In genomic region chr10:43845121-43845520, GRCh38 we compare ENCODE assay signal across 23 cellular contexts.
DNase-seq lines count a peak whose midpoint lies in the region; ATAC-seq and TF ChIP-seq lines count a peak whose summit lies in the region.
"Had no signal": no experiment of that assay in that cellular context is flagged by ENCODE, and none has a peak within 500 bp of the region (broad histone marks: within the 10 kb centered on the region; RNA-seq: fewer than 3 reads in every experiment).

No MANE protein-coding gene starts in this region.

- peak overlapping the region; percentile 69 to 96 for H2BK12ac ChIP-seq in mesenchymal stem cell (ENCODE audit: low read length in 2 of 2)

- no peak overlapping the region for H3K4me2 ChIP-seq in mesenchymal stem cell (ENCODE audit: low read length, poor library complexity, severe bottlenecking)

- no peaks in the 10 kb centered on the region for H3K27me3 Mint-ChIP-seq in activated T-helper 17 cell treated with anti-CD3 and anti-CD28 coated beads, Interleukin-2, amount 50 U/mL, for 72 hours

- H3K4me1 ChIP-seq in right cardiac atrium (ENCODE audit: control insufficient read depth, insufficient read depth, low read length) (peaks cover 8% of the 10 kb centered on the region), mesenchymal stem cell (ENCODE audit: control insufficient read depth, insufficient read depth, low read depth, low read length) (peaks cover 6% of the 10 kb centered on the region), vagina (peaks cover 45% of the 10 kb centered on the region)
- H3K4me1 ChIP-seq in effector memory CD4-positive, alpha-beta T cell (ENCODE audit: control insufficient read depth, insufficient read depth, low read length, poor library complexity, severe bottlenecking), result no peaks in the 10 kb centered on the region
- H3K4me1 ChIP-seq: body of pancreas had no signal

- H2BK120ac ChIP-seq in mesenchymal stem cell (ENCODE audit: low read depth, low read length), result peak overlapping the region; percentile 50

- peak overlapping the region; percentile 20 for H3K27ac Mint-ChIP-seq in activated T-helper 17 cell treated with anti-CD3 and anti-CD28 coated beads, Interleukin-2, amount 50 U/mL, for 72 hours
- H3K27ac Mint-ChIP-seq: activated B cell treated with CpG ODN at 0.5 μM for 24 hours; dendritic cell treated with granulocyte-macrophage colony-stimulating factor and Interleukin-4, amounts not matched to agents 40 ng/mL and 50 ng/mL, for 4 days had no signal

- no peak overlapping the region for H3K23ac ChIP-seq in mesenchymal stem cell (ENCODE audit: low read length in 2 of 2)

- 91% methylated on average over 5 of the region's 5 CpGs for WGBS in right cardiac atrium
- 39% methylated on average over 2 of the region's 5 CpGs for WGBS in mesenchymal stem cell

- H3K4ac ChIP-seq in mesenchymal stem cell (ENCODE audit: low read depth in 1 of 2, low read length in 2 of 2), result peak overlapping the region in 1 of 2 experiments; percentile 86

- no peaks in the 10 kb centered on the region for H3K9me3 Mint-ChIP-seq in activated T-helper 17 cell treated with anti-CD3 and anti-CD28 coated beads, Interleukin-2, amount 50 U/mL, for 72 hours
- H3K9me3 Mint-ChIP-seq: activated B cell treated with CpG ODN at 0.5 μM for 24 hours; dendritic cell treated with granulocyte-macrophage colony-stimulating factor and Interleukin-4, amounts not matched to agents 40 ng/mL and 50 ng/mL, for 4 days had no signal

- H3K9ac ChIP-seq in mesenchymal stem cell (ENCODE audit: low read length), result no peak overlapping the region

- no peak overlapping the region for H2BK15ac ChIP-seq in mesenchymal stem cell (ENCODE audit: low read depth, poor library complexity, severe bottlenecking)

- peak overlapping the region; percentile 82 for H3K4me3 Mint-ChIP-seq in activated T-helper 17 cell treated with anti-CD3 and anti-CD28 coated beads, Interleukin-2, amount 50 U/mL, for 72 hours
- H3K4me3 Mint-ChIP-seq: activated B cell treated with CpG ODN at 0.5 μM for 24 hours; dendritic cell treated with granulocyte-macrophage colony-stimulating factor and Interleukin-4, amounts not matched to agents 40 ng/mL and 50 ng/mL, for 4 days had no signal

- H3K4me3 ChIP-seq in right cardiac atrium (ENCODE audit: low read length) (no peak overlapping the region), mesenchymal stem cell (ENCODE audit: insufficient read depth in 1 of 2, low read depth in 1 of 2, low read length in 2 of 2) (no peak overlapping the region), vagina (no peak overlapping the region)
- H3K4me3 ChIP-seq in effector memory CD4-positive, alpha-beta T cell (ENCODE audit: insufficient read depth, low read depth, low read length, poor library complexity, severe bottlenecking), result no peak overlapping the region
- H3K4me3 ChIP-seq: body of pancreas, GM12878 had no signal

- intact Hi-C loops in cardiac septum (cut with DNase I), result no loop called here
- intact Hi-C loops in right cardiac atrium (cut with DNase I), result no loop called here
- intact Hi-C loops in vagina (cut with DNase I), result no loop called here

- H3K79me1 ChIP-seq in mesenchymal stem cell (replicated peaks; ENCODE audit: low read length, poor library complexity, severe bottlenecking), result no peaks in the 10 kb centered on the region

- peak overlapping the region; percentile 9 to 86 for H3K18ac ChIP-seq in mesenchymal stem cell (ENCODE audit: low read depth in 1 of 2, low read length in 2 of 2)

- H2AFZ ChIP-seq in mesenchymal stem cell (ENCODE audit: low read depth, low read length), result no peak overlapping the region

- peak overlapping the region; percentile 4 for H4K8ac ChIP-seq in mesenchymal stem cell (ENCODE audit: low read length)

- no peak for TF ChIP-seq POLR2A in vagina (IDR thresholded peaks at IDR 0.05)

- peak; percentile 76 for DNase-seq in cardiac septum (ENCODE audit: low spot score)
- DNase-seq in right cardiac atrium, result no peak
- no peak for DNase-seq in mesenchymal stem cell
- DNase-seq in vagina (ENCODE audit: extremely low spot score in 2 of 2), result no peak
- no peak for DNase-seq in C1 segment of cervical spinal cord (lab: John Stamatoyannopoulos, UW)
- no peak for DNase-seq in effector memory CD4-positive, alpha-beta T cell
- DNase-seq: activated B cell treated with CpG ODN at 0.5 μM for 24 hours; activated gamma-delta T cell treated with Interleukin-2 at 50 U/mL for 16 hours; body of pancreas; GDM1; mesendoderm; MV-4-11; NCI-H1930; NCI-H446; NK-92 treated with Interleukin-12 subunit alpha and Interleukin-12 subunit beta, amount 100 ng/mL, for 24 hours; retina; stimulated activated CD4-positive, alpha-beta T cell treated with anti-CD3 and anti-CD28 coated beads, Interleukin-1b, Interleukin-23, amount 100 ng/mL, for 48 hours; T-helper 1 cell had no signal

- H3K27ac ChIP-seq in right cardiac atrium (ENCODE audit: low read length), result no peak overlapping the region
- H3K27ac ChIP-seq in mesenchymal stem cell (ENCODE audit: low read length, poor library complexity, severe bottlenecking), result no peak overlapping the region
- H3K27ac ChIP-seq in vagina, result peak overlapping the region; percentile 21
- H3K27ac ChIP-seq in effector memory CD4-positive, alpha-beta T cell (ENCODE audit: insufficient read depth, low read length, poor library complexity, severe bottlenecking), result no peak overlapping the region
- H3K27ac ChIP-seq: body of pancreas, neutrophil had no signal

- peak overlapping the region; percentile 77 for H4K91ac ChIP-seq in mesenchymal stem cell (ENCODE audit: low read length)

- H3K27me3 ChIP-seq in right cardiac atrium (ENCODE audit: control insufficient read depth, insufficient read depth) (no peaks in the 10 kb centered on the region), mesenchymal stem cell (ENCODE audit: control insufficient read depth in 1 of 2, insufficient read depth in 1 of 2, low read length in 2 of 2) (peaks cover 2 to 8% of the 10 kb centered on the region in 2 experiments), vagina (no peaks in the 10 kb centered on the region)
- H3K27me3 ChIP-seq in effector memory CD4-positive, alpha-beta T cell (replicated peaks; ENCODE audit: control insufficient read depth, insufficient read depth, low read length, poor library complexity, severe bottlenecking), result no peaks in the 10 kb centered on the region
- H3K27me3 ChIP-seq: body of pancreas had no signal

- no peak overlapping the region for H2AK5ac ChIP-seq in mesenchymal stem cell (ENCODE audit: low read length, severe bottlenecking)

- peaks cover 19% of the 10 kb centered on the region for H3K4me1 Mint-ChIP-seq in activated T-helper 17 cell treated with anti-CD3 and anti-CD28 coated beads, Interleukin-2, amount 50 U/mL, for 72 hours

- H3K9me3 ChIP-seq in right cardiac atrium (ENCODE audit: control insufficient read depth, low read length), result no peaks in the 10 kb centered on the region
- H3K9me3 ChIP-seq in mesenchymal stem cell (ENCODE audit: control insufficient read depth, low read length), result no peaks in the 10 kb centered on the region
- no peaks in the 10 kb centered on the region for H3K9me3 ChIP-seq in vagina
- H3K9me3 ChIP-seq in effector memory CD4-positive, alpha-beta T cell (ENCODE audit: control insufficient read depth, low read length), result no peaks in the 10 kb centered on the region
- H3K9me3 ChIP-seq: body of pancreas, neutrophil had no signal

- H2BK5ac ChIP-seq in mesenchymal stem cell (ENCODE audit: low read depth, low read length, poor library complexity, severe bottlenecking), result no peak overlapping the region

- H3K36me3 Mint-ChIP-seq in activated T-helper 17 cell treated with anti-CD3 and anti-CD28 coated beads, Interleukin-2, amount 50 U/mL, for 72 hours (ENCODE audit: low read depth), result no peaks in the 10 kb centered on the region

- TF ChIP-seq CTCF in vagina (IDR thresholded peaks at IDR 0.05), result no peak

- H3K36me3 ChIP-seq in mesenchymal stem cell (ENCODE audit: control insufficient read depth in 1 of 2, insufficient read depth in 2 of 2, low read depth in 1 of 2, low read length in 2 of 2) (no peaks in the 10 kb centered on the region), vagina (no peaks in the 10 kb centered on the region)
- H3K36me3 ChIP-seq in effector memory CD4-positive, alpha-beta T cell (ENCODE audit: control insufficient read depth, insufficient read depth, low read length), result no peaks in the 10 kb centered on the region
- H3K36me3 ChIP-seq: neutrophil had no signal

- H3K14ac ChIP-seq in mesenchymal stem cell (ENCODE audit: low read length in 2 of 2), result peak overlapping the region in 1 of 2 experiments; percentile 72

- ATAC-seq in right cardiac atrium (no peak), HG03280 (IDR thresholded peaks at IDR 0.05; ENCODE audit: unreplicated experiment) (no peak)
- no peak for ATAC-seq in activated T-helper 17 cell treated with anti-CD3 and anti-CD28 coated beads, Interleukin-2, amount 50 U/mL, for 72 hours (replicated peaks)
- ATAC-seq: body of pancreas, GM12878 had no signal
